Comparison of ENCODE assay signal across 18 cellular contexts in genomic region chr17:57326764-57327163, GRCh38.
"Had no signal": no experiment of that assay in that cellular context is flagged by ENCODE, and none has a peak within 500 bp of the region (broad histone marks: within the 10 kb centered on the region; RNA-seq: fewer than 3 reads in every experiment).

No MANE protein-coding gene starts in this region.

- DNase-seq: dorsolateral prefrontal cortex; erythroblast; heart right ventricle; left colon; midbrain; naive B cell; pancreas; stimulated activated CD4-positive, alpha-beta T cell treated with anti-CD3 and anti-CD28 coated beads, Interleukin-4, amount 100 ng/mL, for 24 hours; stomach; SW 1271 had no signal

- H3K36me3 ChIP-seq: cardiac muscle cell, heart right ventricle, thoracic aorta had no signal

- H3K27ac ChIP-seq: cardiac muscle cell, gastroesophageal sphincter, pancreas, skin epidermis, stomach, thoracic aorta had no signal

- H3K4me3 Mint-ChIP-seq: activated CD4-positive, alpha-beta memory T cell treated with anti-CD3 and anti-CD28 coated beads for 36 hours; activated naive CD4-positive, alpha-beta T cell treated with anti-CD3 and anti-CD28 coated beads for 36 hours; T-helper 2 cell treated with Interferon-gamma antibody and Interleukin-4, amounts not matched to agents 5 μg/mL and 100 μg/mL, for 36 hours had no signal

- H3K4me3 ChIP-seq: cardiac muscle cell, dorsolateral prefrontal cortex, gastroesophageal sphincter, heart right ventricle, lung, pancreas, skin epidermis, stomach, thoracic aorta had no signal

- H3K27ac Mint-ChIP-seq: activated CD4-positive, alpha-beta memory T cell treated with anti-CD3 and anti-CD28 coated beads for 36 hours; activated naive CD4-positive, alpha-beta T cell treated with anti-CD3 and anti-CD28 coated beads for 36 hours; naive B cell; T-helper 2 cell treated with Interferon-gamma antibody and Interleukin-4, amounts not matched to agents 5 μg/mL and 100 μg/mL, for 36 hours had no signal

- H3K27me3 Mint-ChIP-seq: activated CD4-positive, alpha-beta memory T cell treated with anti-CD3 and anti-CD28 coated beads for 36 hours; naive B cell had no signal

- ATAC-seq: gastroesophageal sphincter, heart right ventricle had no signal

- H3K27me3 ChIP-seq: cardiac muscle cell, dorsolateral prefrontal cortex, gastroesophageal sphincter, heart right ventricle, pancreas, stomach had no signal

- H3K9me3 ChIP-seq: gastroesophageal sphincter, heart right ventricle, pancreas, stomach, thoracic aorta had no signal

- H3K9me3 Mint-ChIP-seq: activated CD4-positive, alpha-beta memory T cell treated with anti-CD3 and anti-CD28 coated beads for 36 hours; activated naive CD4-positive, alpha-beta T cell treated with anti-CD3 and anti-CD28 coated beads for 36 hours; T-helper 2 cell treated with Interferon-gamma antibody and Interleukin-4, amounts not matched to agents 5 μg/mL and 100 μg/mL, for 36 hours had no signal
